Comparison of ENCODE assay signal across 22 cellular contexts in genomic region chr14:55288439-55288838, GRCh38.
"Had no signal": no experiment of that assay in that cellular context is flagged by ENCODE, and none has a peak within 500 bp of the region (broad histone marks: within the 10 kb centered on the region; RNA-seq: fewer than 3 reads in every experiment).

No MANE protein-coding gene starts in this region.

- H3K27ac ChIP-seq: breast epithelium, KMS-11, Peyer's patch, RWPE1, SJCRH30, VCaP had no signal

- H3K27me3 Mint-ChIP-seq: activated naive CD4-positive, alpha-beta T cell treated with anti-CD3 and anti-CD28 coated beads, Interleukin-2, amount 50 U/mL, for 24 hours had no signal

- H3K4me3 ChIP-seq: breast epithelium, Peyer's patch, SJCRH30 had no signal

- H3K9me3 Mint-ChIP-seq: activated naive CD4-positive, alpha-beta T cell treated with anti-CD3 and anti-CD28 coated beads, Interleukin-2, amount 50 U/mL, for 24 hours had no signal

- H3K4me1 ChIP-seq: breast epithelium, SJCRH30 had no signal

- H3K4me3 Mint-ChIP-seq: activated naive CD4-positive, alpha-beta T cell treated with anti-CD3 and anti-CD28 coated beads, Interleukin-2, amount 50 U/mL, for 24 hours had no signal

- H3K9me3 ChIP-seq: breast epithelium, Peyer's patch, SJCRH30, SK-N-SH had no signal

- H3K36me3 ChIP-seq: breast epithelium, Peyer's patch had no signal

- H3K9ac ChIP-seq: KMS-11, SK-N-SH had no signal

- H3K27ac Mint-ChIP-seq: activated naive CD4-positive, alpha-beta T cell treated with anti-CD3 and anti-CD28 coated beads, Interleukin-2, amount 50 U/mL, for 24 hours had no signal

- DNase-seq: activated CD4-positive, alpha-beta T cell treated with anti-CD3 and anti-CD28 coated beads, Interleukin-2, amount 50 U/mL, for 48 hours; activated CD4-positive, CD25-positive, alpha-beta regulatory T cell; activated gamma-delta T cell treated with Interleukin-2 at 50 U/mL for 16 hours; aorta; caudate nucleus; NCI-H1092; NCI-H1417; NCI-H1694; NCI-H2029; NCI-H510A treated with DMSO at 0.1 percent for 48 hours; NCI-H69; NK-92 treated with Interleukin-12 subunit alpha and Interleukin-12 subunit beta, amount 100 ng/mL, for 24 hours; Peyer's patch; Right ventricle myocardium superior; SJCRH30; SK-N-SH; T-helper 1 cell had no signal

- H3K27me3 ChIP-seq: breast epithelium, Peyer's patch, SJCRH30 had no signal
